In the genomic region with DNA sequence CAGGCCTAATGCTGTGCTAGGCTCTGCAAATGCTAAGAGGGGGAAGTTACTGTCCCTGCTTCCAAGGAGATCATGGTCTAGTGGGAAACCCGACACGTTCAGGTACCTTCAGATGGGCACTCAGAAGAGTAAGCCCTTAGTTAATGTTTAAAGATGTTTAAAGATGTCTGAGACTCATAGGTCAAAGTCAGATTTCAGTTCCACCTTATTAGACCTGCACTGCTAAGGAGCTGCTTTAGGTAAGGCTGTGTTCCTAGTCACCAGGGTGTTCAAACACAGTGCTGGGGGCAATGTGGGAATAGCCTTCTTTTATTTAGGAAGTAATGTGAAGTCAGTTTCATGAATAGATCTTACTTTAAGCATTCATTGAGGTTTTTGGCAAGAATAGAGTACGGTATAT, we compare ENCODE assay signal across 24 cellular contexts. TPM values are rescaled to one million over a fixed set of nuclear protein-coding genes. Genes with fewer than 3 reads are reported as not detected.
DNase-seq lines count a peak whose midpoint lies in the region; TF ChIP-seq lines count a peak whose summit lies in the region.
"Had no signal": no experiment of that assay in that cellular context is flagged by ENCODE, and none has a peak within 500 bp of the region (broad histone marks: within the 10 kb centered on the region; RNA-seq: fewer than 3 reads in every experiment).

No MANE protein-coding gene starts in this region.

- no peaks in the 10 kb centered on the region for H3K9me3 Mint-ChIP-seq in activated CD4-positive, alpha-beta memory T cell treated with anti-CD3 and anti-CD28 coated beads, Interleukin-2, amount 10 ng/mL, durations not matched to agents 7 days and 5 days
- no peaks in the 10 kb centered on the region for H3K9me3 Mint-ChIP-seq in activated CD4-positive, alpha-beta memory T cell treated with anti-CD3 and anti-CD28 coated beads for 36 hours
- H3K9me3 Mint-ChIP-seq in nephron = no peaks in the 10 kb centered on the region
- H3K9me3 Mint-ChIP-seq: CD4-positive, CD25-positive, alpha-beta regulatory T cell had no signal

- H3K27ac ChIP-seq in colonic mucosa (peak overlapping the region; percentile 6), transverse colon (peak overlapping the region; percentile 21 to 34 (median 28)), breast epithelium (no peak overlapping the region)

- whole genome bisulfite sequencing in transverse colon (ENCODE audit: low coverage in 1 of 2), 2 donors = 15 to 61% methylated on average over 2 to 3 of the region's 3 CpGs

- peak overlapping the region; percentile 12 for H3K27ac Mint-ChIP-seq in activated CD4-positive, alpha-beta memory T cell treated with anti-CD3 and anti-CD28 coated beads, Interleukin-2, amount 10 ng/mL, durations not matched to agents 7 days and 5 days
- no peak overlapping the region for H3K27ac Mint-ChIP-seq in activated CD4-positive, alpha-beta memory T cell treated with anti-CD3 and anti-CD28 coated beads for 36 hours
- H3K27ac Mint-ChIP-seq in nephron = peak overlapping the region; percentile 63 to 89 (median 76)
- H3K27ac Mint-ChIP-seq: CD4-positive, CD25-positive, alpha-beta regulatory T cell had no signal

- TF ChIP-seq EP300 in transverse colon (IDR thresholded peaks at IDR 0.05; ENCODE audit: low read depth) = no peak

- H3K27me3 Mint-ChIP-seq in activated CD4-positive, alpha-beta memory T cell treated with anti-CD3 and anti-CD28 coated beads, Interleukin-2, amount 10 ng/mL, durations not matched to agents 7 days and 5 days = no peaks in the 10 kb centered on the region
- H3K27me3 Mint-ChIP-seq in activated CD4-positive, alpha-beta memory T cell treated with anti-CD3 and anti-CD28 coated beads for 36 hours = no peaks in the 10 kb centered on the region
- H3K27me3 Mint-ChIP-seq in nephron (ENCODE audit: low read depth) = no peaks in the 10 kb centered on the region
- H3K27me3 Mint-ChIP-seq: CD4-positive, CD25-positive, alpha-beta regulatory T cell had no signal

- TF ChIP-seq POLR2A in transverse colon (IDR thresholded peaks at IDR 0.05) (no peak), breast epithelium (IDR thresholded peaks at IDR 0.05) (no peak)

- CTCF ChIA-PET in activated CD4-positive, alpha-beta memory T cell treated with anti-CD3 and anti-CD28 coated beads, Interleukin-2, amount 10 ng/mL, durations not matched to agents 7 days and 5 days (lab: Charles Lee) = interaction anchor here (0.9 to 1.2 kb wide), 3 partner anchors 9 to 66 kb away, joined by 3 read pairs; a partner anchor contains a TSS
- CTCF ChIA-PET in activated CD4-positive, alpha-beta memory T cell treated with anti-CD3 and anti-CD28 coated beads for 36 hours (lab: Charles Lee) = interaction anchor here (2.7 kb wide), 1 partner anchor 67 kb away, joined by 10 read pairs; no protein-coding TSS in a partner anchor

- intact Hi-C loops in activated CD4-positive, alpha-beta memory T cell treated with anti-CD3 and anti-CD28 coated beads for 36 hours (cut with micrococcal nuclease) = no loop called here
- intact Hi-C loops in colonic mucosa (cut with DNase I) (no loop called here), transverse colon (cut with DNase I; ENCODE audit: low total_unique reads) (no loop called here), breast epithelium (cut with DNase I; ENCODE audit: low total_unique reads) (no loop called here)

- peaks cover 44% of the 10 kb centered on the region for H3K4me1 Mint-ChIP-seq in activated CD4-positive, alpha-beta memory T cell treated with anti-CD3 and anti-CD28 coated beads, Interleukin-2, amount 10 ng/mL, durations not matched to agents 7 days and 5 days
- H3K4me1 Mint-ChIP-seq in activated CD4-positive, alpha-beta memory T cell treated with anti-CD3 and anti-CD28 coated beads for 36 hours (ENCODE audit: low read depth) = peaks cover 31% of the 10 kb centered on the region
- H3K4me1 Mint-ChIP-seq in nephron = peaks cover 25% of the 10 kb centered on the region

- no peak for DNase-seq in activated CD4-positive, alpha-beta memory T cell treated with anti-CD3 and anti-CD28 coated beads, Interleukin-2, amount 10 ng/mL, durations not matched to agents 7 days and 5 days
- no peak for DNase-seq in activated CD4-positive, alpha-beta memory T cell treated with anti-CD3 and anti-CD28 coated beads for 36 hours
- DNase-seq in colonic mucosa (no peak), transverse colon (no peak), islet precursor cell (no peak), DMS114 treated with DMSO at 0.1 percent for 48 hours (lab: John Stamatoyannopoulos, UW; ENCODE audit: unreplicated experiment) (no peak), breast epithelium (ENCODE audit: low spot score in 2 of 2) (no peak)
- DNase-seq: BE2C; CD4-positive, CD25-positive, alpha-beta regulatory T cell; COR-L47; DMS153; GF-D8; GOT3; MM.1S; NCI-H1092; NCI-H1436 treated with DMSO at 0.1 percent for 48 hours; NCI-H2029 treated with DMSO at 0.1 percent for 48 hours; NCI-H446 treated with DMSO at 0.1 percent for 48 hours; NCI-H69; SHP77 had no signal

- H3K27me3 ChIP-seq in colonic mucosa = no peaks in the 10 kb centered on the region
- H3K27me3 ChIP-seq in transverse colon = no peaks in the 10 kb centered on the region
- no peaks in the 10 kb centered on the region for H3K27me3 ChIP-seq in breast epithelium
- H3K27me3 ChIP-seq: BE2C had no signal

- H3K4me3 ChIP-seq in colonic mucosa (no peak overlapping the region), transverse colon (no peak overlapping the region), breast epithelium (no peak overlapping the region)

- H3K9me3 ChIP-seq in colonic mucosa (no peaks in the 10 kb centered on the region), transverse colon (no peaks in the 10 kb centered on the region), breast epithelium (no peaks in the 10 kb centered on the region)
- H3K9me3 ChIP-seq: BE2C had no signal

- in situ Hi-C loops in transverse colon (cut with MboI; ENCODE audit: low pct_ligation_motif_present in 1 of 4, low pct_unique_long_range_greater_than_20kb in 1 of 4, low sequenced_read_pairs in 3 of 4) = loop anchor here in 2 of 4 donors (10.0 kb wide), 1 partner anchor 62 kb away; a partner anchor contains a TSS

- H3K4me1 ChIP-seq in colonic mucosa (peaks cover 7% of the 10 kb centered on the region), transverse colon (peaks cover 7 to 30% (median 22%) of the 10 kb centered on the region in 4 donors), breast epithelium (no peaks in the 10 kb centered on the region)

- no peak overlapping the region for H3K9ac ChIP-seq in colonic mucosa (ENCODE audit: low read depth in 2 of 2, low read length in 2 of 2)

- H3K36me3 ChIP-seq in colonic mucosa (no peaks in the 10 kb centered on the region), transverse colon (no peaks in the 10 kb centered on the region), breast epithelium (no peaks in the 10 kb centered on the region)

- H3K4me3 Mint-ChIP-seq in activated CD4-positive, alpha-beta memory T cell treated with anti-CD3 and anti-CD28 coated beads, Interleukin-2, amount 10 ng/mL, durations not matched to agents 7 days and 5 days = no peak overlapping the region
- H3K4me3 Mint-ChIP-seq in activated CD4-positive, alpha-beta memory T cell treated with anti-CD3 and anti-CD28 coated beads for 36 hours = no peak overlapping the region
- H3K4me3 Mint-ChIP-seq in nephron = peak overlapping the region in 1 of 3 experiments; percentile 7

- POLR2A ChIA-PET in activated CD4-positive, alpha-beta memory T cell treated with anti-CD3 and anti-CD28 coated beads, Interleukin-2, amount 10 ng/mL, durations not matched to agents 7 days and 5 days (lab: Charles Lee) = interaction anchor here (0.6 to 2.3 kb wide), 2 partner anchors 9 to 44 kb away, joined by 3 to 9 read pairs; a partner anchor contains a TSS
- POLR2A ChIA-PET in activated CD4-positive, alpha-beta memory T cell treated with anti-CD3 and anti-CD28 coated beads for 36 hours (lab: Charles Lee) = interaction anchor here (0.6 kb wide), 1 partner anchor 173 kb away, joined by 3 read pairs; no protein-coding TSS in a partner anchor

- TF ChIP-seq CTCF in colonic mucosa (IDR thresholded peaks at IDR 0.05) (no peak), nephron (IDR thresholded peaks at IDR 0.05; ENCODE audit: unreplicated experiment in 3 of 3) (no peak), transverse colon (IDR thresholded peaks at IDR 0.05) (no peak), breast epithelium (IDR thresholded peaks at IDR 0.05) (no peak)

- H3K36me3 Mint-ChIP-seq in activated CD4-positive, alpha-beta memory T cell treated with anti-CD3 and anti-CD28 coated beads, Interleukin-2, amount 10 ng/mL, durations not matched to agents 7 days and 5 days (ENCODE audit: low read depth) = peaks cover 58% of the 10 kb centered on the region
- H3K36me3 Mint-ChIP-seq in activated CD4-positive, alpha-beta memory T cell treated with anti-CD3 and anti-CD28 coated beads for 36 hours = peaks cover 53% of the 10 kb centered on the region
- peaks cover 27% of the 10 kb centered on the region for H3K36me3 Mint-ChIP-seq in nephron (ENCODE audit: low read depth)

RNA-seq across cellular contexts. Expression of a gene that starts 3.8 kb away (rescaled TPM):
- 10 to 100 TPM; 24.6 to 26.2 TPM for total RNA-seq in activated CD4-positive, alpha-beta memory T cell treated with anti-CD3 and anti-CD28 coated beads, Interleukin-2, amount 10 ng/mL, durations not matched to agents 7 days and 5 days
- 10 to 100 TPM; 23.2 to 25.4 TPM for total RNA-seq in activated CD4-positive, alpha-beta memory T cell treated with anti-CD3 and anti-CD28 coated beads for 36 hours
- total RNA-seq in colonic mucosa (100 to 1,000 TPM in 1 of 2 donors, 10 to 100 TPM in 1; 68.4 to 113 TPM), transverse colon (100 to 1,000 TPM in 1 of 4 donors, 10 to 100 TPM in 3; 43.4 to 121 (median 65.5) TPM), breast epithelium (10 to 100 TPM; 14.1 to 22.4 (median 14.4) TPM)

RNA-seq across cellular contexts. Expression of a gene that starts 8.3 kb away (rescaled TPM):
- total RNA-seq in activated CD4-positive, alpha-beta memory T cell treated with anti-CD3 and anti-CD28 coated beads, Interleukin-2, amount 10 ng/mL, durations not matched to agents 7 days and 5 days = 100 to 1,000 TPM; 350 to 352 TPM
- 100 to 1,000 TPM; 378 to 395 TPM for total RNA-seq in activated CD4-positive, alpha-beta memory T cell treated with anti-CD3 and anti-CD28 coated beads for 36 hours
- total RNA-seq in colonic mucosa (100 to 1,000 TPM; 300 to 501 TPM), transverse colon (100 to 1,000 TPM in 2 of 4 donors, 10 to 100 TPM in 2; 73.7 to 158 (median 104) TPM), breast epithelium (100 to 1,000 TPM in 1 of 3 donors, 10 to 100 TPM in 2; 84.2 to 102 (median 93.1) TPM)

RNA-seq across cellular contexts. Expression of a gene that starts 15.7 kb away (rescaled TPM):
- total RNA-seq in activated CD4-positive, alpha-beta memory T cell treated with anti-CD3 and anti-CD28 coated beads, Interleukin-2, amount 10 ng/mL, durations not matched to agents 7 days and 5 days = not detected
- not detected for total RNA-seq in activated CD4-positive, alpha-beta memory T cell treated with anti-CD3 and anti-CD28 coated beads for 36 hours
- 1 to 10 TPM; 1.6 to 2.9 TPM for total RNA-seq in colonic mucosa
- total RNA-seq in transverse colon = 1 to 10 TPM in 1 of 4 donors, under 1 TPM in 2, not detected in 1; 0.40 to 5.6 (median 0.64) TPM
- total RNA-seq in breast epithelium = under 1 TPM in 1 of 3 donors, not detected in 2; 0.33 TPM
- total RNA-seq: A172; CD4-positive, CD25-positive, alpha-beta regulatory T cell; LHCN-M2; RPMI7951 had no signal

RNA-seq across cellular contexts. Expression of a gene that starts 39.7 kb away (rescaled TPM):
- total RNA-seq in activated CD4-positive, alpha-beta memory T cell treated with anti-CD3 and anti-CD28 coated beads, Interleukin-2, amount 10 ng/mL, durations not matched to agents 7 days and 5 days = 1 to 10 TPM; 3.7 to 4.9 TPM
- total RNA-seq in activated CD4-positive, alpha-beta memory T cell treated with anti-CD3 and anti-CD28 coated beads for 36 hours = 1 to 10 TPM; 1.9 to 2.4 TPM
- total RNA-seq in colonic mucosa (10 to 100 TPM; 12.4 to 12.8 TPM), transverse colon (10 to 100 TPM; 13.0 to 34.0 (median 22.2) TPM), breast epithelium (1 to 10 TPM; 1.3 to 2.3 (median 2.3) TPM)

RNA-seq across cellular contexts. Expression of a gene that starts 43.6 kb away (rescaled TPM):
- total RNA-seq in activated CD4-positive, alpha-beta memory T cell treated with anti-CD3 and anti-CD28 coated beads, Interleukin-2, amount 10 ng/mL, durations not matched to agents 7 days and 5 days = 10 to 100 TPM; 78.0 to 82.0 TPM
- 10 to 100 TPM; 62.0 to 68.1 TPM for total RNA-seq in activated CD4-positive, alpha-beta memory T cell treated with anti-CD3 and anti-CD28 coated beads for 36 hours
- total RNA-seq in colonic mucosa (10 to 100 TPM; 31.7 to 66.4 TPM), transverse colon (10 to 100 TPM; 31.9 to 92.9 (median 51.5) TPM), breast epithelium (10 to 100 TPM; 29.1 to 53.4 (median 48.7) TPM)

Comparison
In these comparisons a context has a peak if more than half of its experiments do, and no peak if none do; other contexts are left out.
1. H3K27ac ChIP-seq: peak in colonic mucosa (single experiment) and transverse colon (4 of 4); none in breast epithelium (0 of 2).